In the genomic region with DNA sequence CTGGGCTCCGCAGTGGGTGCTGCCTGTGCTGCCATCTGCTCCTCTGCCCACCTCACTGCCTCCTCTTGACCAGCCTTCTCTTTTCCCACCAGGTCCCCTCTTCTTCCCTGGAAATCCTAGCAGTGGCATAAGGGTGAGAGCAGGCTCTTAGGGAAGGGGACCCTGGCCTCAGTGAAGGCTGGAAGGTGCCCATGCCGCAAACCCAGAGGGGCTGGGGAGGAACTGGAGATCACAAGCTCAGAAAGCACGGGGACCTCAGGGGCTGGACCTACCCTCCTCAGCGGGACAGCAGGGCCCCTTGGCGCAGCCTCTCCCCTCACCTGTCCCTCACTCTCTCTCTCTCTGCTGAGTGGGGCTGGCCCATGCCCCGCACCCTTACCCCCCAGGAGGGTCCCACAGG, we compare ENCODE assay signal across 21 cellular contexts.
"Had no signal": no experiment of that assay in that cellular context is flagged by ENCODE, and none has a peak within 500 bp of the region (broad histone marks: within the 10 kb centered on the region; RNA-seq: fewer than 3 reads in every experiment).

No MANE protein-coding gene starts in this region.

- H3K4me1 ChIP-seq: ascending aorta, parathyroid adenoma, spleen, thyroid gland had no signal

- H3K4me3 ChIP-seq: ascending aorta, cardiac muscle cell, spleen, thyroid gland had no signal

- DNase-seq: activated CD4-positive, alpha-beta T cell treated with anti-CD3 and anti-CD28 coated beads for 36 hours; activated CD4-positive, CD25-positive, alpha-beta regulatory T cell; activated CD8-positive, alpha-beta memory T cell treated with anti-CD3 and anti-CD28 coated beads, Interleukin-2, amount 10 ng/mL, durations not matched to agents 7 days and 5 days; activated CD8-positive, alpha-beta T cell treated with anti-CD3 and anti-CD28 coated beads, Interleukin-2, amount 10 ng/mL, durations not matched to agents 7 days and 5 days; activated naive CD4-positive, alpha-beta T cell treated with anti-CD3 and anti-CD28 coated beads for 36 hours; activated naive CD8-positive, alpha-beta T cell treated with anti-CD3 and anti-CD28 coated beads, Interleukin-2, amount 10 ng/mL, durations not matched to agents 7 days and 5 days; activated T-cell treated with anti-CD3 and anti-CD28 coated beads, Interleukin-2, amount 50 U/mL, for 72 hours; cerebellar nuclear complex; cortex of kidney; left cardiac atrium; midbrain; naive thymus-derived CD4-positive, alpha-beta T cell; nucleus accumbens; right cardiac atrium; spleen; substantia nigra; T-helper 1 cell; thyroid gland had no signal

- H3K27me3 ChIP-seq: ascending aorta, cardiac muscle cell, spleen, thyroid gland had no signal

- H3K9me3 ChIP-seq: ascending aorta, thyroid gland had no signal

- H3K27ac ChIP-seq: ascending aorta, cardiac muscle cell, parathyroid adenoma, spleen, thyroid gland had no signal

- H3K36me3 ChIP-seq: ascending aorta, cardiac muscle cell, spleen, thyroid gland had no signal

- ATAC-seq: activated CD4-positive, alpha-beta T cell treated with anti-CD3 and anti-CD28 coated beads for 36 hours; activated CD8-positive, alpha-beta memory T cell treated with anti-CD3 and anti-CD28 coated beads, Interleukin-2, amount 10 ng/mL, durations not matched to agents 7 days and 5 days; activated CD8-positive, alpha-beta T cell treated with anti-CD3 and anti-CD28 coated beads, Interleukin-2, amount 10 ng/mL, durations not matched to agents 7 days and 5 days; activated T-cell treated with anti-CD3 and anti-CD28 coated beads, Interleukin-2, amount 50 U/mL, for 72 hours; left cardiac atrium; naive thymus-derived CD4-positive, alpha-beta T cell; right cardiac atrium had no signal
